32 cellular contexts compared by ENCODE assay signal in genomic region chrX:148672526-148672925, GRCh38.
"Had no signal": no experiment of that assay in that cellular context is flagged by ENCODE, and none has a peak within 500 bp of the region (broad histone marks: within the 10 kb centered on the region; RNA-seq: fewer than 3 reads in every experiment).

No MANE protein-coding gene starts in this region.

- H3K27me3 ChIP-seq: ascending aorta, body of pancreas, MG63 had no signal

- DNase-seq: activated B cell treated with CpG ODN at 0.5 μM for 24 hours; activated CD4-positive, alpha-beta memory T cell treated with anti-CD3 and anti-CD28 coated beads, Interleukin-2, amount 10 ng/mL, durations not matched to agents 7 days and 5 days; activated CD4-positive, alpha-beta T cell treated with anti-CD3 and anti-CD28 coated beads for 48 hours; activated CD4-positive, CD25-positive, alpha-beta regulatory T cell treated with anti-CD3 and anti-CD28 coated beads, Interleukin-2, amount 50 U/mL, for 72 hours; activated gamma-delta T cell; activated naive CD4-positive, alpha-beta T cell treated with Interleukin-2 at 50 U/mL for 16 hours; activated naive CD8-positive, alpha-beta T cell treated with anti-CD3 and anti-CD28 coated beads, Interleukin-2, amount 10 ng/mL, durations not matched to agents 7 days and 5 days; activated T-cell treated with anti-CD3 and anti-CD28 coated beads, Interleukin-2, amount 50 U/mL, for 1 hour; activated T-cell treated with anti-CD3 and anti-CD28 coated beads, Interleukin-2, amount 50 U/mL, for 72 hours; amygdala; body of pancreas; Kasumi-1; MG63; NCI-H1048; NCI-H1105 treated with DMSO at 0.1 percent for 48 hours; NCI-H1436; NCI-H1694; NCI-H1930; NCI-H510A; NCI-H526; NCI-H748 treated with DMSO at 0.1 percent for 48 hours; PC-9; SW 1271; T-helper 1 cell; T-helper 2 cell; T-helper 9 cell had no signal

- H3K36me3 ChIP-seq: ascending aorta, breast epithelium, MG63 had no signal

- H3K9me3 ChIP-seq: body of pancreas, MG63 had no signal

- H2AFZ ChIP-seq: PC-9 had no signal

- H3K4me3 ChIP-seq: ascending aorta, body of pancreas, breast epithelium, MG63, PC-9 had no signal

- H3K4me1 ChIP-seq: ascending aorta, body of pancreas, breast epithelium had no signal

- H3K4me2 ChIP-seq: PC-9 had no signal

- H3K27ac ChIP-seq: ascending aorta, body of pancreas, breast epithelium, PC-9, RWPE1, VCaP had no signal

- ATAC-seq: activated T-cell treated with anti-CD3 and anti-CD28 coated beads, Interleukin-2, amount 50 U/mL, for 72 hours; activated T-helper 17 cell treated with anti-CD3 and anti-CD28 coated beads, Interleukin-2, amount 50 U/mL, for 72 hours; body of pancreas; Right ventricle myocardium inferior had no signal
